Comparison of ENCODE assay signal across 40 cellular contexts in the genomic region with DNA sequence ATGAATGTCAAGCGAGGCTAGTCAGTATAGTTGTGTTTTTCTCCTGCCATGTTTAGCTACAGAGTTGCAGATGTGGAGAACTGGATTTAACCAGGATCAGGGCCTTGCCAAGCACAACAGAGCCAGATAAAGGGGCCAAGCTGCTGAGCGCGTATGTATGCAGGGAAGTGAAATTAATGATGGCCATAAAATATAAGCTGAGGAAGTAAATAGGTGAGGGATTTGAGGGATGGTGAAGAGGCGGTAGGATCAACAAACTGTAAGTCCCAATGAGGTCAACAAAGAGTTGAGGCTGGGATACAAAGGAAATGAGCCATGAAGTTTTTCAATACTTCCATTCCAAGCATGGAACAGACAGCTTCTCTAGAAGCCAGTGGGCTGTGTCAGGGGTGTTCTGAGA. TPM values are rescaled to one million over a fixed set of nuclear protein-coding genes. Genes with fewer than 3 reads are reported as not detected.
"Had no signal": no experiment of that assay in that cellular context is flagged by ENCODE, and none has a peak within 500 bp of the region (broad histone marks: within the 10 kb centered on the region; RNA-seq: fewer than 3 reads in every experiment).

No MANE protein-coding gene starts in this region.

- DNase-seq: activated B cell treated with CpG ODN at 0.5 μM for 24 hours; activated CD4-positive, alpha-beta T cell treated with anti-CD3 and anti-CD28 coated beads for 4 hours; activated CD4-positive, alpha-beta T cell treated with anti-CD3 and anti-CD28 coated beads, Interleukin-2, amount 50 U/mL, for 4 hours; activated CD4-positive, CD25-positive, alpha-beta regulatory T cell treated with anti-CD3 and anti-CD28 coated beads, Interleukin-2, amount 50 U/mL, for 72 hours; activated CD8-positive, alpha-beta T cell treated with anti-CD3 and anti-CD28 coated beads for 36 hours; activated effector memory CD4-positive, alpha-beta T cell treated with anti-CD3 and anti-CD28 coated beads, Interleukin-2, amount 50 U/mL, for 16 hours; activated naive CD4-positive, alpha-beta T cell treated with Interleukin-2 at 50 U/mL for 16 hours; activated naive CD8-positive, alpha-beta T cell treated with anti-CD3 and anti-CD28 coated beads, Interleukin-2, amount 10 ng/mL, durations not matched to agents 7 days and 5 days; activated T-cell treated with anti-CD3 and anti-CD28 coated beads, Interleukin-2, amount 50 U/mL, for 1 hour; activated T-cell treated with anti-CD3 and anti-CD28 coated beads, Interleukin-2, amount 50 U/mL, for 72 hours; amygdala; colonic mucosa; Kasumi-1; KG1; MG63; NCI-H1048; NCI-H1105 treated with DMSO at 0.1 percent for 48 hours; NCI-H1436; NCI-H1694; NCI-H2029 treated with DMSO at 0.1 percent for 48 hours; NCI-H2171 treated with DMSO at 0.1 percent for 48 hours; NCI-H226; NCI-H524; NCI-H82; NK-92 treated with Interleukin-12 subunit alpha and Interleukin-12 subunit beta, amount 100 ng/mL, for 24 hours; PC-3; Peyer's patch; RPMI8226; SHP77 treated with DMSO at 0.1 percent for 48 hours; T-helper 1 cell; T-helper 2 cell; T-helper 9 cell had no signal

- H3K27ac Mint-ChIP-seq: activated B cell treated with CpG ODN at 0.5 μM for 24 hours; activated CD8-positive, alpha-beta T cell treated with anti-CD3 and anti-CD28 coated beads for 36 hours; activated naive CD4-positive, alpha-beta T cell treated with anti-CD3 and anti-CD28 coated beads, Interleukin-2, amount 50 U/mL, for 24 hours; activated naive CD8-positive, alpha-beta T cell treated with anti-CD3 and anti-CD28 coated beads, Interleukin-2, amount 10 ng/mL, durations not matched to agents 7 days and 5 days; activated T-cell treated with anti-CD3 and anti-CD28 coated beads, Interleukin-2, amount 50 U/mL, for 72 hours; activated T-helper 17 cell treated with anti-CD3 and anti-CD28 coated beads, Interleukin-2, amount 50 U/mL, for 72 hours had no signal

- ATAC-seq: activated CD8-positive, alpha-beta T cell treated with anti-CD3 and anti-CD28 coated beads for 36 hours; activated T-cell treated with anti-CD3 and anti-CD28 coated beads, Interleukin-2, amount 50 U/mL, for 72 hours; activated T-helper 17 cell treated with anti-CD3 and anti-CD28 coated beads, Interleukin-2, amount 50 U/mL, for 72 hours; PC-3; SK-N-SH treated with all-trans-retinoic acid at 6 μM for 48 hours had no signal

- H3K4me3 ChIP-seq: ascending aorta, cardiac muscle cell, colonic mucosa, MG63, Peyer's patch had no signal

- H3K27ac ChIP-seq: ascending aorta, cardiac muscle cell, colonic mucosa, Peyer's patch, VCaP had no signal

- H3K9me3 Mint-ChIP-seq: activated B cell treated with CpG ODN at 0.5 μM for 24 hours; activated CD8-positive, alpha-beta T cell treated with anti-CD3 and anti-CD28 coated beads for 36 hours; activated naive CD4-positive, alpha-beta T cell treated with anti-CD3 and anti-CD28 coated beads, Interleukin-2, amount 50 U/mL, for 24 hours; activated naive CD8-positive, alpha-beta T cell treated with anti-CD3 and anti-CD28 coated beads, Interleukin-2, amount 10 ng/mL, durations not matched to agents 7 days and 5 days; activated T-cell treated with anti-CD3 and anti-CD28 coated beads, Interleukin-2, amount 50 U/mL, for 72 hours; activated T-helper 17 cell treated with anti-CD3 and anti-CD28 coated beads, Interleukin-2, amount 50 U/mL, for 72 hours; central memory CD8-positive, alpha-beta T cell had no signal

- H3K36me3 Mint-ChIP-seq: activated naive CD4-positive, alpha-beta T cell treated with anti-CD3 and anti-CD28 coated beads, Interleukin-2, amount 50 U/mL, for 24 hours; activated naive CD8-positive, alpha-beta T cell treated with anti-CD3 and anti-CD28 coated beads, Interleukin-2, amount 10 ng/mL, durations not matched to agents 7 days and 5 days had no signal

- H3K27me3 ChIP-seq: ascending aorta, cardiac muscle cell, Peyer's patch had no signal

- H3K4me1 Mint-ChIP-seq: activated B cell treated with CpG ODN at 0.5 μM for 24 hours; activated naive CD4-positive, alpha-beta T cell treated with anti-CD3 and anti-CD28 coated beads, Interleukin-2, amount 50 U/mL, for 24 hours; activated naive CD8-positive, alpha-beta T cell treated with anti-CD3 and anti-CD28 coated beads, Interleukin-2, amount 10 ng/mL, durations not matched to agents 7 days and 5 days; activated T-helper 17 cell treated with anti-CD3 and anti-CD28 coated beads, Interleukin-2, amount 50 U/mL, for 72 hours; central memory CD8-positive, alpha-beta T cell had no signal

- H3K4me3 Mint-ChIP-seq: activated B cell treated with CpG ODN at 0.5 μM for 24 hours; activated CD8-positive, alpha-beta T cell treated with anti-CD3 and anti-CD28 coated beads for 36 hours; activated naive CD4-positive, alpha-beta T cell treated with anti-CD3 and anti-CD28 coated beads, Interleukin-2, amount 50 U/mL, for 24 hours; activated naive CD8-positive, alpha-beta T cell treated with anti-CD3 and anti-CD28 coated beads, Interleukin-2, amount 10 ng/mL, durations not matched to agents 7 days and 5 days; activated T-cell treated with anti-CD3 and anti-CD28 coated beads, Interleukin-2, amount 50 U/mL, for 72 hours; activated T-helper 17 cell treated with anti-CD3 and anti-CD28 coated beads, Interleukin-2, amount 50 U/mL, for 72 hours; central memory CD8-positive, alpha-beta T cell had no signal

RNA-seq across cellular contexts. Expression of gene LRP2, which starts 10.6 kb away (rescaled TPM):
- total RNA-seq: activated B cell treated with CpG ODN at 0.5 μM for 24 hours, ascending aorta, chondrocyte, PC-3, Peyer's patch had no signal
